Comparison of ENCODE assay signal across 1 cellular context in genomic region chr6:31557443-31558317, GRCh38.
TF ChIP-seq lines count a peak whose summit lies in the region.

No MANE protein-coding gene starts in this region.

TF ChIP-seq in endothelial cell of umbilical vein, 7 proteins besides CTCF, POLR2A, EP300 and RAD21:
- TF ChIP-seq EZH2 (IDR thresholded peaks at IDR 0.05; ENCODE audit: borderline replicate concordance, low read depth, low read length, severe bottlenecking) (no peak), JUN (IDR thresholded peaks at IDR 0.05; ENCODE audit: borderline replicate concordance, insufficient read depth, insufficient read length, low read depth) (no peak), MAX (IDR thresholded peaks at IDR 0.05; ENCODE audit: insufficient read depth, insufficient read length) (no peak), MYC (IDR thresholded peaks at IDR 0.05; ENCODE audit: low read depth, low read length) (no peak), POLR2AphosphoS5 (IDR thresholded peaks at IDR 0.05; ENCODE audit: insufficient read depth, low read depth, low read length) (no peak), FOS (IDR thresholded peaks at IDR 0.05; ENCODE audit: borderline replicate concordance, insufficient read depth, low read length) (no peak), GATA2 (IDR thresholded peaks at IDR 0.05; ENCODE audit: insufficient read depth, insufficient read length, low read depth, low read length) (no peak)
